In genomic region chr18:54250846-54251251, GRCh38 we compare ENCODE assay signal across 9 cellular contexts. TPM values are rescaled to one million over a fixed set of nuclear protein-coding genes. Genes with fewer than 3 reads are reported as not detected.
DNase-seq lines count a peak whose midpoint lies in the region; ATAC-seq, FAIRE-seq and TF ChIP-seq lines count a peak whose summit lies in the region.
"Had no signal": no experiment of that assay in that cellular context is flagged by ENCODE, and none has a peak within 500 bp of the region (broad histone marks: within the 10 kb centered on the region; RNA-seq: fewer than 3 reads in every experiment).

No MANE protein-coding gene starts in this region.

- no peaks in the 10 kb centered on the region for H3K9me1 ChIP-seq in keratinocyte (ENCODE audit: control insufficient read depth, extremely low read depth, insufficient read depth, low read length)

- no peaks in the 10 kb centered on the region for H3K27me3 ChIP-seq in keratinocyte (ENCODE audit: control insufficient read depth, extremely low read depth, insufficient read depth, low read length)

- intact Hi-C loops in kidney (cut with DNase I) = no loop called here

- H3K9me3 ChIP-seq in keratinocyte (ENCODE audit: control insufficient read depth, low read depth, low read length) (no peaks in the 10 kb centered on the region), kidney (ENCODE audit: control insufficient read depth in 1 of 2, low read length in 2 of 2) (no peaks in the 10 kb centered on the region)

- H3K27ac ChIP-seq in keratinocyte (ENCODE audit: control insufficient read depth, insufficient read depth, low read length) (no peak overlapping the region), kidney (ENCODE audit: low read depth in 2 of 2, low read length in 2 of 2) (no peak overlapping the region)

- no peak for DNase-seq in keratinocyte (ENCODE audit: low read depth, low spot score)
- DNase-seq in kidney = no peak
- DNase-seq in nucleus accumbens (lab: John Stamatoyannopoulos, UW) = no peak
- no peak for DNase-seq in NCI-H1105 treated with DMSO at 0.1 percent for 48 hours (lab: John Stamatoyannopoulos, UW)
- no peak for DNase-seq in stimulated activated CD4-positive, alpha-beta T cell treated with anti-CD3 and anti-CD28 coated beads, Interleukin-2, amount 100 ng/mL, for 48 hours
- DNase-seq: anterior cingulate cortex had no signal

- H3K9ac ChIP-seq in keratinocyte (ENCODE audit: control insufficient read depth, extremely low read depth, insufficient read depth, low read length) = no peak overlapping the region
- no peak overlapping the region for H3K9ac ChIP-seq in kidney (ENCODE audit: low read length in 2 of 2)

- dilution Hi-C loops in keratinocyte (cut with MboI; ENCODE audit: extremely low pct_ligation_motif_present, low sequenced_read_pairs) = no loop called here

- FAIRE-seq in keratinocyte (lab: Jason Lieb, UNC) (peak; percentile 5), kidney (lab: Jason Lieb, UNC) (no peak)

- no peaks in the 10 kb centered on the region for H4K20me1 ChIP-seq in keratinocyte (ENCODE audit: control insufficient read depth, extremely low read depth, insufficient read depth, low read length)

- H3K4me1 ChIP-seq in keratinocyte (ENCODE audit: control insufficient read depth, extremely low read depth, insufficient read depth, low read length) = peaks cover 34% of the 10 kb centered on the region
- peaks cover 0 to 8% of the 10 kb centered on the region in 2 donors for H3K4me1 ChIP-seq in kidney (ENCODE audit: control insufficient read depth in 1 of 2, insufficient read depth in 1 of 2, low read depth in 1 of 2, low read length in 2 of 2)

- TF ChIP-seq CTCF in keratinocyte (optimal IDR thresholded peaks at IDR 0.05 in 1 of 3, IDR thresholded peaks at IDR 0.05 in 1 of 3, conservative IDR thresholded peaks at IDR 0.05 in 1 of 3; ENCODE audit: extremely low read depth in 1 of 3, insufficient read depth in 2 of 3, low read length in 3 of 3) = no peak
- no peak for TF ChIP-seq CTCF in kidney (IDR thresholded peaks at IDR 0.05; ENCODE audit: borderline replicate concordance, extremely low read depth, insufficient read depth)

- H3K36me3 ChIP-seq in keratinocyte (ENCODE audit: control insufficient read depth in 2 of 2, extremely low read depth in 1 of 2, insufficient read depth in 2 of 2, low read length in 2 of 2) (no peaks in the 10 kb centered on the region), kidney (ENCODE audit: control insufficient read depth in 1 of 2, insufficient read depth in 2 of 2, low read length in 2 of 2) (no peaks in the 10 kb centered on the region)

- H3K4me2 ChIP-seq in keratinocyte (ENCODE audit: control insufficient read depth, extremely low read depth, insufficient read depth, low read depth, low read length) = no peak overlapping the region

- ATAC-seq in GM18508 (IDR thresholded peaks at IDR 0.05; ENCODE audit: insufficient read depth, unreplicated experiment) (peak; percentile 91), GM21526 (IDR thresholded peaks at IDR 0.05; ENCODE audit: low FRiP score, unreplicated experiment) (peak; percentile 74), HG03460 (IDR thresholded peaks at IDR 0.05; ENCODE audit: unreplicated experiment) (peak; percentile 71)

- H3K79me2 ChIP-seq in keratinocyte (ENCODE audit: control insufficient read depth, insufficient read depth, low read length) = no peaks in the 10 kb centered on the region

- H2AFZ ChIP-seq in keratinocyte (ENCODE audit: control insufficient read depth, low read length) = no peak overlapping the region

- H3K4me3 ChIP-seq in keratinocyte (ENCODE audit: control insufficient read depth in 2 of 3, extremely low read depth in 1 of 3, insufficient read depth in 2 of 3, low read depth in 1 of 3, low read length in 3 of 3) (no peak overlapping the region), kidney (ENCODE audit: low read length in 2 of 2) (no peak overlapping the region)

RNA-seq across cellular contexts. Expression of gene POLI, which starts 18.5 kb away (rescaled TPM):
- 12.1 to 25.6 TPM (median 20.5 TPM) in 3 replicates for polyA plus RNA-seq in keratinocyte
- 14.2 TPM for polyA plus RNA-seq in keratinocyte (2011; ENCODE audit: low read depth)
- 6.9 and 15.3 TPM in 2 replicates for polyA plus RNA-seq in keratinocyte (2011; cell fraction: cytosol; rRNA removed)
- 56.9 and 68.7 TPM in 2 replicates for polyA plus RNA-seq in keratinocyte (2011; cell fraction: nucleus; rRNA removed)
- 9.8 and 11.5 TPM in 2 replicates for polyA plus RNA-seq in keratinocyte (2012; ENCODE audit: low replicate concordance)
- 2.4 to 23.5 TPM (median 8.0 TPM) in 3 replicates for polyA minus RNA-seq in keratinocyte
- polyA minus RNA-seq in keratinocyte (2011; cell fraction: cytosol; rRNA and poly(A)+ RNA removed) = 10.0 TPM
- 15.1 and 31.9 TPM in 2 replicates for polyA minus RNA-seq in keratinocyte (2011; cell fraction: nucleus; rRNA and poly(A)+ RNA removed)
- 45.1 TPM for total RNA-seq in kidney
- polyA plus RNA-seq in kidney (ENCODE audit: insufficient read depth, low read depth, low replicate concordance) = 15.6 TPM

RNA-seq across cellular contexts. Expression of gene MBD2, which starts 26.4 kb away (rescaled TPM):
- polyA plus RNA-seq in keratinocyte (45.4 to 212 TPM (median 80.1 TPM) in 3 replicates), kidney (ENCODE audit: insufficient read depth, low read depth, low replicate concordance) (79.1 TPM)
- polyA plus RNA-seq in keratinocyte (2011; ENCODE audit: low read depth) = 220 TPM
- polyA plus RNA-seq in keratinocyte (2011; cell fraction: cytosol; rRNA removed) = 46.4 and 76.9 TPM in 2 replicates
- polyA plus RNA-seq in keratinocyte (2011; cell fraction: nucleus; rRNA removed) = 42.6 and 55.9 TPM in 2 replicates
- 37.7 and 50.0 TPM in 2 replicates for polyA plus RNA-seq in keratinocyte (2012; ENCODE audit: low replicate concordance)
- 18.3 to 65.2 TPM (median 48.8 TPM) in 3 replicates for polyA minus RNA-seq in keratinocyte
- polyA minus RNA-seq in keratinocyte (2011; cell fraction: cytosol; rRNA and poly(A)+ RNA removed) = 155 TPM
- polyA minus RNA-seq in keratinocyte (2011; cell fraction: nucleus; rRNA and poly(A)+ RNA removed) = 16.7 and 22.9 TPM in 2 replicates
- 123 TPM for total RNA-seq in kidney
